7 cellular contexts compared by ENCODE assay signal in the genomic region with DNA sequence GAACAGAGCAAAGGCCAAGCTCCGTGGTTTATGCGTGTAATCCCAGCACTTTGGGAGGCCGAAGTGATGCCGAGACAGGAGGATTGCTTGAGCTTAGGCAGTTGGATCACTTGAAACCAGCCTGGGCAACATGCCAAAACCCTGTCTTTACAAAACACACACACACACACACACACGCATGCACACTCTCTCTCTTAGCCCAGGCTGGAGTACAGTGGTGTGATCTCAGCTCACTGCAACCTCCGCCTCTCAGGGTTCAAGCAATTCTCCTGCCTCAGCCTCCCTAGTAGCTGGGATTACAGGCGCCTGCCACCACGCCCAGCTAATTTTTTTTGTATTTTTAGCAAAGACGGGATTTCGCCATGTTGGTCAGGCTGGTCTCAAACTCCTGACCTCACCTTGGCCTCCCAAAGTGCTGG. TPM values are rescaled to one million over a fixed set of nuclear protein-coding genes. Genes with fewer than 3 reads are reported as not detected.
DNase-seq lines count a peak whose midpoint lies in the region; ATAC-seq and TF ChIP-seq lines count a peak whose summit lies in the region.
"Not testable (repeated sequence)": the region's sequence is repeated elsewhere in the genome, so short reads cannot be mapped to it uniquely, and the experiment has no call there.

No MANE protein-coding gene starts in this region.

- peak overlapping the region; percentile 34 for H3K27ac ChIP-seq in cardiac muscle cell
- H3K27ac ChIP-seq in osteoblast (ENCODE audit: low read depth, low read length): not testable (repeated sequence)

- peaks cover 11% of the 10 kb centered on the region for H3K4me1 ChIP-seq in cardiac muscle cell (ENCODE audit: low read depth)
- H3K4me1 ChIP-seq in osteoblast (ENCODE audit: insufficient read depth, low read length): not testable (repeated sequence)

- not testable (repeated sequence) for H3K27me3 ChIP-seq in cardiac muscle cell; osteoblast (ENCODE audit: insufficient read depth, low read length)

- H3K79me2 ChIP-seq in osteoblast (ENCODE audit: insufficient read depth, low read length): not testable (repeated sequence)

- not testable (repeated sequence) for H2AFZ ChIP-seq in osteoblast (ENCODE audit: low read length)

- H3K4me1 Mint-ChIP-seq in effector memory CD8-positive, alpha-beta T cell (ENCODE audit: low read depth in 2 of 2): not testable (repeated sequence)

- not testable (repeated sequence) for H3K9me3 ChIP-seq in cardiac muscle cell (ENCODE audit: low read depth); osteoblast (ENCODE audit: low read depth, low read length)

- H4K20me1 ChIP-seq in osteoblast (ENCODE audit: insufficient read depth, low read length): not testable (repeated sequence)

- H3K4me2 ChIP-seq in osteoblast (ENCODE audit: insufficient read depth, low read length): not testable (repeated sequence)

- H3K27ac Mint-ChIP-seq in activated naive CD4-positive, alpha-beta T cell treated with anti-CD3 and anti-CD28 coated beads, Interleukin-2, amount 50 U/mL, for 72 hours: peak overlapping the region; percentile 60 to 68
- peak overlapping the region; percentile 15 to 54 for H3K27ac Mint-ChIP-seq in effector memory CD8-positive, alpha-beta T cell

- not testable (repeated sequence) for H3K36me3 ChIP-seq in cardiac muscle cell
- peaks cover 22% of the 10 kb centered on the region for H3K36me3 ChIP-seq in osteoblast (ENCODE audit: insufficient read depth, low read length)

- not testable (repeated sequence) for H3K4me3 Mint-ChIP-seq in effector memory CD8-positive, alpha-beta T cell

- DNase-seq in EH (ENCODE audit: low read depth): peak; percentile 55
- DNase-seq in NCI-H1105 (lab: John Stamatoyannopoulos, UW): peak; percentile 55
- DNase-seq in NCI-H510A treated with DMSO at 0.1 percent for 48 hours (lab: John Stamatoyannopoulos, UW): peak; percentile 34
- not testable (repeated sequence) for DNase-seq in activated naive CD4-positive, alpha-beta T cell treated with anti-CD3 and anti-CD28 coated beads, Interleukin-2, amount 50 U/mL, for 72 hours (ENCODE audit: low spot score in 2 of 2); effector memory CD8-positive, alpha-beta T cell
- peak; percentile 41 to 79 for DNase-seq in cardiac muscle cell (ENCODE audit: low read depth in 1 of 2, low spot score in 1 of 2)
- peak; percentile 82 for DNase-seq in osteoblast (ENCODE audit: insufficient read length, low spot score, missing footprints)

- not testable (repeated sequence) for ATAC-seq in activated naive CD4-positive, alpha-beta T cell treated with anti-CD3 and anti-CD28 coated beads, Interleukin-2, amount 50 U/mL, for 72 hours; effector memory CD8-positive, alpha-beta T cell (replicated peaks)

- H3K27me3 Mint-ChIP-seq in effector memory CD8-positive, alpha-beta T cell: not testable (repeated sequence)

- not testable (repeated sequence) for H3K9me3 Mint-ChIP-seq in activated naive CD4-positive, alpha-beta T cell treated with anti-CD3 and anti-CD28 coated beads, Interleukin-2, amount 50 U/mL, for 72 hours; effector memory CD8-positive, alpha-beta T cell

- H3K4me3 ChIP-seq in cardiac muscle cell; osteoblast (ENCODE audit: insufficient read depth, low read length): not testable (repeated sequence)

- not testable (repeated sequence) for TF ChIP-seq CTCF in cardiac muscle cell (IDR thresholded peaks at IDR 0.05; ENCODE audit: low read depth, low read length); osteoblast (IDR thresholded peaks at IDR 0.05; ENCODE audit: extremely low read depth, low read depth, low read length)

- peaks cover 6 to 16% of the 10 kb centered on the region in 2 donors for H3K36me3 Mint-ChIP-seq in activated naive CD4-positive, alpha-beta T cell treated with anti-CD3 and anti-CD28 coated beads, Interleukin-2, amount 50 U/mL, for 72 hours
- not testable (repeated sequence) for H3K36me3 Mint-ChIP-seq in effector memory CD8-positive, alpha-beta T cell (ENCODE audit: insufficient read depth)

RNA-seq across cellular contexts. Expression of a gene that starts 36.1 kb away (rescaled TPM):
- total RNA-seq in activated naive CD4-positive, alpha-beta T cell treated with anti-CD3 and anti-CD28 coated beads, Interleukin-2, amount 50 U/mL, for 72 hours: 10 to 100 TPM; 17.7 to 20.5 TPM
- total RNA-seq in cardiac muscle cell: 23.2 and 27.1 TPM in 2 replicates
- 10.2 and 11.0 TPM in 2 replicates for polyA plus RNA-seq in cardiac muscle cell
- 18.3 and 21.0 TPM in 2 replicates for total RNA-seq in osteoblast
